Comparison of ENCODE assay signal across 8 cellular contexts in genomic region chr16:30660424-30661251, GRCh38. TPM values are rescaled to one million over a fixed set of nuclear protein-coding genes. Genes with fewer than 3 reads are reported as not detected.
A peak's percentile ranks its signal among the peaks of the same experiment; 100 is the strongest.
DNase-seq lines count a peak whose midpoint lies in the region; ATAC-seq and TF ChIP-seq lines count a peak whose summit lies in the region.

No MANE protein-coding gene starts in this region.

- POLR2A ChIA-PET in activated B cell treated with CpG ODN at 0.5 μM for 24 hours (lab: Charles Lee) = interaction anchor here (0.5 to 4.4 kb wide), 27 partner anchors 8 to 599 kb away, joined by 3 to 107 read pairs (median 5); partner anchors contain the start of genes PHKG2, PRR14, SEPTIN1 and SRCAP

- intact Hi-C loops in activated B cell treated with CpG ODN at 0.5 μM for 24 hours (cut with micrococcal nuclease) = loop anchor here (1.0 kb wide), 1 partner anchor 34 kb away; no protein-coding TSS in a partner anchor

- H3K4me3 ChIP-seq in GM23248 = peak overlapping the region; percentile 88

- no peaks in the 10 kb centered on the region; the same call in 1 of the 2 replicates for H4K20me1 ChIP-seq in GM23248 (ENCODE audit: insufficient read depth)

- ATAC-seq in activated B cell treated with CpG ODN at 0.5 μM for 24 hours (ENCODE audit: low read depth) (no peak), GM19467 (IDR thresholded peaks at IDR 0.05; ENCODE audit: unreplicated experiment) (no peak)
- ATAC-seq in natural killer cell treated with Interleukin-12 subunit alpha and Interleukin-12 subunit beta and Interleukin-15 and Interleukin-18, amount 100 ng/mL, for 72 hours = no peak

- H3K36me3 Mint-ChIP-seq in activated B cell treated with CpG ODN at 0.5 μM for 24 hours (ENCODE audit: low read depth) = peaks cover 64% of the 10 kb centered on the region
- H3K36me3 Mint-ChIP-seq in natural killer cell treated with Interleukin-12 subunit alpha and Interleukin-12 subunit beta and Interleukin-15 and Interleukin-18, amount 100 ng/mL, for 72 hours = peaks cover 28% of the 10 kb centered on the region

- H3K4me3 Mint-ChIP-seq in activated B cell treated with CpG ODN at 0.5 μM for 24 hours = peak overlapping the region; percentile 93
- H3K4me3 Mint-ChIP-seq in natural killer cell treated with Interleukin-12 subunit alpha and Interleukin-12 subunit beta and Interleukin-15 and Interleukin-18, amount 100 ng/mL, for 72 hours = peak overlapping the region; percentile 94

- no peak overlapping the region for H2AFZ ChIP-seq in GM23248

- H3K79me2 ChIP-seq in GM23248 (ENCODE audit: insufficient read depth) = peaks cover 57% of the 10 kb centered on the region

- CTCF ChIA-PET in activated B cell treated with CpG ODN at 0.5 μM for 24 hours (lab: Charles Lee) = interaction anchor here (0.8 to 4.2 kb wide), 5 partner anchors 10 to 231 kb away, joined by 3 to 44 read pairs (median 9); partner anchors contain the start of genes DCTPP1 and PRR14

- H3K9me3 Mint-ChIP-seq in activated B cell treated with CpG ODN at 0.5 μM for 24 hours = no peaks in the 10 kb centered on the region
- H3K9me3 Mint-ChIP-seq in natural killer cell treated with Interleukin-12 subunit alpha and Interleukin-12 subunit beta and Interleukin-15 and Interleukin-18, amount 100 ng/mL, for 72 hours = no peaks in the 10 kb centered on the region

- DNase-seq in GM23248 (peak; percentile 50), activated B cell treated with CpG ODN at 0.5 μM for 24 hours (peak; percentile 62), cerebellar cortex (ENCODE audit: low spot score) (no peak), retina (no peak)
- peak; percentile 84 for DNase-seq in central memory CD4-positive, alpha-beta T cell
- DNase-seq in natural killer cell treated with Interleukin-12 subunit alpha and Interleukin-12 subunit beta and Interleukin-15 and Interleukin-18, amount 100 ng/mL, for 72 hours (ENCODE audit: low spot score) = peak; percentile 91

- H3K9ac ChIP-seq in GM23248 = peak overlapping the region; percentile 94

- H3K9me3 ChIP-seq in GM23248 (ENCODE audit: low read depth) = no peaks in the 10 kb centered on the region

- no peaks in the 10 kb centered on the region for H3K9me2 ChIP-seq in GM23248 (ENCODE audit: insufficient read depth)

- H3K27me3 Mint-ChIP-seq in activated B cell treated with CpG ODN at 0.5 μM for 24 hours = no peaks in the 10 kb centered on the region
- no peaks in the 10 kb centered on the region for H3K27me3 Mint-ChIP-seq in natural killer cell treated with Interleukin-12 subunit alpha and Interleukin-12 subunit beta and Interleukin-15 and Interleukin-18, amount 100 ng/mL, for 72 hours

- H3K4me1 ChIP-seq in GM23248 (ENCODE audit: insufficient read depth) = peaks cover 20% of the 10 kb centered on the region

- peak overlapping the region; percentile 97 for H3K27ac Mint-ChIP-seq in activated B cell treated with CpG ODN at 0.5 μM for 24 hours
- peak overlapping the region; percentile 83 to 90 for H3K27ac Mint-ChIP-seq in natural killer cell treated with Interleukin-12 subunit alpha and Interleukin-12 subunit beta and Interleukin-15 and Interleukin-18, amount 100 ng/mL, for 72 hours

- H3K4me1 Mint-ChIP-seq in activated B cell treated with CpG ODN at 0.5 μM for 24 hours = peaks cover 44% of the 10 kb centered on the region
- H3K4me1 Mint-ChIP-seq in natural killer cell treated with Interleukin-12 subunit alpha and Interleukin-12 subunit beta and Interleukin-15 and Interleukin-18, amount 100 ng/mL, for 72 hours (ENCODE audit: low read depth in 2 of 2) = peaks cover 44 to 48% of the 10 kb centered on the region in 2 donors

- 48 to 49% methylated on average over 19 to 21 of the region's 21 CpGs for WGBS in GM23248 (ENCODE audit: low coverage in 1 of 2, low lambda C conversion rate in 2 of 2, missing lambda C conversion rate in 2 of 2), 2 experiments

- H3K27ac ChIP-seq in GM23248 = peak overlapping the region; percentile 97
- peak overlapping the region; percentile 77 for H3K27ac ChIP-seq in temporal lobe (ENCODE audit: low read depth, low read length)

- in situ Hi-C loops in GM23248 (cut with MboI) = no loop called here

- no peak for TF ChIP-seq CTCF in activated B cell treated with CpG ODN at 0.5 μM for 24 hours (IDR thresholded peaks at IDR 0.05)

- H3K4me2 ChIP-seq in GM23248 (ENCODE audit: unreplicated experiment) = peak overlapping the region; percentile 88

- H3K36me3 ChIP-seq in GM23248 (ENCODE audit: low read depth) = peaks cover 17% of the 10 kb centered on the region; the same call in 1 of the 2 replicates

- H3K27me3 ChIP-seq in GM23248 (replicated peaks; ENCODE audit: insufficient read depth) = no peaks in the 10 kb centered on the region

- peaks cover 18% of the 10 kb centered on the region for H3F3A ChIP-seq in GM23248 (ENCODE audit: insufficient read depth)

RNA-seq across cellular contexts. Expression of gene FBRS, which starts 2.4 kb away (rescaled TPM):
- 13.9 and 14.2 TPM in 2 replicates for total RNA-seq in GM23248 (2014; rRNA removed; shearing (Covaris generic))
- polyA plus RNA-seq in GM23248 (2016; fragmentation: Nextera tagmentation; extraction: Ambion mirVana) = 5.8 and 7.6 TPM in 2 replicates
- 166 and 204 TPM in 2 replicates for total RNA-seq in activated B cell treated with CpG ODN at 0.5 μM for 24 hours
- 100 to 1,000 TPM; 140 to 147 TPM for total RNA-seq in natural killer cell treated with Interleukin-12 subunit alpha and Interleukin-12 subunit beta and Interleukin-15 and Interleukin-18, amount 100 ng/mL, for 72 hours
- 14.3 TPM for total RNA-seq in temporal lobe

RNA-seq across cellular contexts. Expression of gene PRR14, which starts 9.9 kb away (rescaled TPM):
- total RNA-seq in GM23248 (2014; rRNA removed; shearing (Covaris generic)) = 5.6 and 7.2 TPM in 2 replicates
- polyA plus RNA-seq in GM23248 (2016; fragmentation: Nextera tagmentation; extraction: Ambion mirVana) = 15.2 and 18.0 TPM in 2 replicates
- total RNA-seq in activated B cell treated with CpG ODN at 0.5 μM for 24 hours (63.5 and 77.9 TPM in 2 replicates), temporal lobe (13.3 TPM)
- 100 to 1,000 TPM; 128 to 197 TPM for total RNA-seq in natural killer cell treated with Interleukin-12 subunit alpha and Interleukin-12 subunit beta and Interleukin-15 and Interleukin-18, amount 100 ng/mL, for 72 hours

RNA-seq across cellular contexts. Expression of gene SRCAP, which starts 38.3 kb away (rescaled TPM):
- 9.1 and 14.3 TPM in 2 replicates for total RNA-seq in GM23248 (2014; rRNA removed; shearing (Covaris generic))
- polyA plus RNA-seq in GM23248 (2016; fragmentation: Nextera tagmentation; extraction: Ambion mirVana) = 22.8 and 23.7 TPM in 2 replicates
- total RNA-seq in activated B cell treated with CpG ODN at 0.5 μM for 24 hours (109 and 123 TPM in 2 replicates), temporal lobe (25.3 TPM)
- total RNA-seq in natural killer cell treated with Interleukin-12 subunit alpha and Interleukin-12 subunit beta and Interleukin-15 and Interleukin-18, amount 100 ng/mL, for 72 hours = 100 to 1,000 TPM in 1 of 2 donors, 10 to 100 TPM in 1; 90.8 to 121 TPM

RNA-seq across cellular contexts. Expression of gene ZNF689, which starts 50.4 kb away (rescaled TPM):
- 5.7 TPM in 2 replicates for total RNA-seq in GM23248 (2014; rRNA removed; shearing (Covaris generic))
- polyA plus RNA-seq in GM23248 (2016; fragmentation: Nextera tagmentation; extraction: Ambion mirVana) = 4.8 and 5.1 TPM in 2 replicates
- 10.1 and 11.6 TPM in 2 replicates for total RNA-seq in activated B cell treated with CpG ODN at 0.5 μM for 24 hours
- total RNA-seq in natural killer cell treated with Interleukin-12 subunit alpha and Interleukin-12 subunit beta and Interleukin-15 and Interleukin-18, amount 100 ng/mL, for 72 hours = 10 to 100 TPM in 1 of 2 donors, 1 to 10 TPM in 1; 9.4 to 14.3 TPM
- 8.1 TPM for total RNA-seq in temporal lobe

Comparison
In these comparisons a context has a peak if more than half of its experiments do, and no peak if none do; other contexts are left out.
1. DNase-seq: peak in GM23248 (single experiment), activated B cell treated with CpG ODN at 0.5 μM for 24 hours (single experiment), central memory CD4-positive, alpha-beta T cell (single experiment) and natural killer cell treated with Interleukin-12 subunit alpha and Interleukin-12 subunit beta and Interleukin-15 and Interleukin-18, amount 100 ng/mL, for 72 hours (single experiment); none in cerebellar cortex (single experiment) and retina (single experiment).